In genomic region chr22:19888131-19888746, GRCh38 we compare ENCODE assay signal across 23 cellular contexts. TPM values are rescaled to one million over a fixed set of nuclear protein-coding genes. Genes with fewer than 3 reads are reported as not detected.
A peak's percentile ranks its signal among the peaks of the same experiment; 100 is the strongest.
DNase-seq lines count a peak whose midpoint lies in the region; ATAC-seq, FAIRE-seq and TF ChIP-seq lines count a peak whose summit lies in the region.
"Had no signal": no experiment of that assay in that cellular context is flagged by ENCODE, and none has a peak within 500 bp of the region (broad histone marks: within the 10 kb centered on the region; RNA-seq: fewer than 3 reads in every experiment).

No MANE protein-coding gene starts in this region.

- no peaks in the 10 kb centered on the region for H3K36me3 ChIP-seq in kidney (ENCODE audit: control insufficient read depth in 1 of 2, insufficient read depth in 2 of 2, low read length in 2 of 2)
- H3K36me3 ChIP-seq in aorta (ENCODE audit: control insufficient read depth in 1 of 2, insufficient read depth in 2 of 2, low read length in 1 of 2): no peaks in the 10 kb centered on the region
- H3K36me3 ChIP-seq: colonic mucosa had no signal

- no peaks in the 10 kb centered on the region for H3K36me3 Mint-ChIP-seq in natural killer cell treated with Interleukin-12 subunit alpha and Interleukin-12 subunit beta and Interleukin-15 and Interleukin-18, amount 100 ng/mL, for 72 hours
- no peaks in the 10 kb centered on the region for H3K36me3 Mint-ChIP-seq in natural killer cell
- no peaks in the 10 kb centered on the region for H3K36me3 Mint-ChIP-seq in T-cell
- H3K36me3 Mint-ChIP-seq: activated naive CD8-positive, alpha-beta T cell treated with anti-CD3 and anti-CD28 coated beads for 36 hours had no signal

- H3K27ac ChIP-seq in kidney (ENCODE audit: low read depth in 2 of 2, low read length in 2 of 2): no peak overlapping the region
- H3K27ac ChIP-seq in aorta (ENCODE audit: low read depth in 1 of 2, low read length in 2 of 2): no peak overlapping the region
- H3K27ac ChIP-seq: body of pancreas, colonic mucosa, tibial artery, VCaP had no signal

- H3K27ac Mint-ChIP-seq in natural killer cell treated with Interleukin-12 subunit alpha and Interleukin-12 subunit beta and Interleukin-15 and Interleukin-18, amount 100 ng/mL, for 72 hours: no peak overlapping the region
- H3K27ac Mint-ChIP-seq in natural killer cell (no peak overlapping the region), T-cell (peak overlapping the region; percentile 55 to 92)
- H3K27ac Mint-ChIP-seq: GM23338; stimulated activated naive B cell treated with anti-CD40 and anti-IgM and Interleukin-4, amounts not matched to agents 10 μg/mL and 1 μg/mL and 100 μg/mL, for 72 hours had no signal

- H3K9me3 ChIP-seq in kidney (ENCODE audit: control insufficient read depth in 1 of 2, low read length in 2 of 2) (no peaks in the 10 kb centered on the region), aorta (ENCODE audit: control insufficient read depth, low read length) (no peaks in the 10 kb centered on the region)
- H3K9me3 ChIP-seq: body of pancreas, Caco-2, colonic mucosa, tibial artery had no signal

- H3K27me3 Mint-ChIP-seq in natural killer cell treated with Interleukin-12 subunit alpha and Interleukin-12 subunit beta and Interleukin-15 and Interleukin-18, amount 100 ng/mL, for 72 hours: no peaks in the 10 kb centered on the region
- H3K27me3 Mint-ChIP-seq in natural killer cell (ENCODE audit: low read depth in 2 of 2): no peaks in the 10 kb centered on the region
- H3K27me3 Mint-ChIP-seq in T-cell: no peaks in the 10 kb centered on the region
- H3K27me3 Mint-ChIP-seq: activated CD8-positive, alpha-beta T cell treated with anti-CD3 and anti-CD28 coated beads for 36 hours; activated naive CD8-positive, alpha-beta T cell treated with anti-CD3 and anti-CD28 coated beads for 36 hours; stimulated activated naive B cell treated with anti-CD40 and anti-IgM and Interleukin-4, amounts not matched to agents 10 μg/mL and 1 μg/mL and 100 μg/mL, for 72 hours had no signal

- POLR2A ChIA-PET in T-cell (lab: Charles Lee): no interaction called here

- DNase-seq in natural killer cell treated with Interleukin-12 subunit alpha and Interleukin-12 subunit beta and Interleukin-15 and Interleukin-18, amount 100 ng/mL, for 72 hours (ENCODE audit: low spot score): peak; percentile 41
- DNase-seq in natural killer cell (no peak), T-cell (no peak), kidney (peak; percentile 65), aorta (peak; percentile 39 to 73), NCI-H1105 (lab: John Stamatoyannopoulos, UW) (no peak)
- no peak for DNase-seq in effector CD8-positive, alpha-beta T cell (lab: John Stamatoyannopoulos, UW)
- DNase-seq: activated CD8-positive, alpha-beta T cell treated with anti-CD3 and anti-CD28 coated beads for 36 hours; activated naive CD8-positive, alpha-beta T cell treated with anti-CD3 and anti-CD28 coated beads for 36 hours; activated T-cell treated with anti-CD3 and anti-CD28 coated beads, Interleukin-2, amount 50 U/mL, for 4 hours; Caco-2; colonic mucosa; foreskin fibroblast; midbrain; NCI-H524; nucleus accumbens; SIG-M5; stimulated activated naive B cell treated with anti-CD40 and anti-IgM and Interleukin-4, amounts not matched to agents 10 μg/mL and 1 μg/mL and 100 μg/mL, for 72 hours; tibial artery had no signal

- no peak overlapping the region for H3K4me3 Mint-ChIP-seq in natural killer cell treated with Interleukin-12 subunit alpha and Interleukin-12 subunit beta and Interleukin-15 and Interleukin-18, amount 100 ng/mL, for 72 hours
- H3K4me3 Mint-ChIP-seq in natural killer cell: no peak overlapping the region
- peak overlapping the region in 1 of 3 donors; percentile 63 for H3K4me3 Mint-ChIP-seq in T-cell
- H3K4me3 Mint-ChIP-seq: activated CD8-positive, alpha-beta T cell treated with anti-CD3 and anti-CD28 coated beads for 36 hours; activated naive CD8-positive, alpha-beta T cell treated with anti-CD3 and anti-CD28 coated beads for 36 hours; activated T-cell treated with anti-CD3 and anti-CD28 coated beads, Interleukin-2, amount 50 U/mL, for 4 hours; GM23338; stimulated activated naive B cell treated with anti-CD40 and anti-IgM and Interleukin-4, amounts not matched to agents 10 μg/mL and 1 μg/mL and 100 μg/mL, for 72 hours had no signal

- H3K4me1 Mint-ChIP-seq in natural killer cell treated with Interleukin-12 subunit alpha and Interleukin-12 subunit beta and Interleukin-15 and Interleukin-18, amount 100 ng/mL, for 72 hours (ENCODE audit: low read depth in 2 of 2): peaks cover 12 to 16% of the 10 kb centered on the region in 2 donors
- H3K4me1 Mint-ChIP-seq in natural killer cell (peaks cover 12 to 17% of the 10 kb centered on the region in 2 donors), T-cell (peaks cover 68 to 77% (median 74%) of the 10 kb centered on the region in 3 donors)

- peaks cover 0 to 6% of the 10 kb centered on the region in 2 donors for H3K4me1 ChIP-seq in kidney (ENCODE audit: control insufficient read depth in 1 of 2, insufficient read depth in 1 of 2, low read depth in 1 of 2, low read length in 2 of 2)
- no peaks in the 10 kb centered on the region for H3K4me1 ChIP-seq in aorta (ENCODE audit: control insufficient read depth in 1 of 2, insufficient read depth in 2 of 2, low read length in 2 of 2)
- H3K4me1 ChIP-seq: body of pancreas, colonic mucosa had no signal

- H3K4me3 ChIP-seq in kidney (ENCODE audit: low read length in 2 of 2): no peak overlapping the region
- H3K4me3 ChIP-seq in aorta (ENCODE audit: low read length in 2 of 2): no peak overlapping the region
- H3K4me3 ChIP-seq: body of pancreas, colonic mucosa, GM23338, tibial artery had no signal

- H3K27me3 ChIP-seq in aorta (ENCODE audit: control insufficient read depth in 1 of 2, insufficient read depth in 2 of 2, low read length in 1 of 2): no peaks in the 10 kb centered on the region
- H3K27me3 ChIP-seq: body of pancreas, colonic mucosa, tibial artery had no signal

- CTCF ChIA-PET in T-cell (lab: Charles Lee): interaction anchor here in 1 of 2 donors (1.1 kb wide), 1 partner anchor 22 kb away, joined by 3 read pairs; no protein-coding TSS in a partner anchor

- intact Hi-C loops in natural killer cell (cut with micrococcal nuclease) (no loop called here), kidney (cut with DNase I) (no loop called here), aorta (cut with DNase I) (no loop called here)

- FAIRE-seq in kidney (lab: Jason Lieb, UNC): no peak

- WGBS in aorta, 2 donors: 93 to 94% methylated on average over 17 of the region's 17 CpGs

- ATAC-seq in natural killer cell treated with Interleukin-12 subunit alpha and Interleukin-12 subunit beta and Interleukin-15 and Interleukin-18, amount 100 ng/mL, for 72 hours: no peak
- ATAC-seq in natural killer cell: no peak
- no peak for ATAC-seq in T-cell (replicated peaks in 1 of 4)
- ATAC-seq in aorta (ENCODE audit: low FRiP score): no peak
- ATAC-seq in GM21423 (IDR thresholded peaks at IDR 0.05; ENCODE audit: unreplicated experiment): no peak
- ATAC-seq: activated CD8-positive, alpha-beta T cell treated with anti-CD3 and anti-CD28 coated beads for 36 hours; activated T-cell treated with anti-CD3 and anti-CD28 coated beads, Interleukin-2, amount 50 U/mL, for 4 hours; body of pancreas; GM23338; stimulated activated naive B cell treated with anti-CD40 and anti-IgM and Interleukin-4, amounts not matched to agents 10 μg/mL and 1 μg/mL and 100 μg/mL, for 72 hours had no signal

- no peaks in the 10 kb centered on the region for H3K9me3 Mint-ChIP-seq in natural killer cell treated with Interleukin-12 subunit alpha and Interleukin-12 subunit beta and Interleukin-15 and Interleukin-18, amount 100 ng/mL, for 72 hours
- H3K9me3 Mint-ChIP-seq in natural killer cell (no peaks in the 10 kb centered on the region), T-cell (no peaks in the 10 kb centered on the region)
- H3K9me3 Mint-ChIP-seq: activated CD8-positive, alpha-beta T cell treated with anti-CD3 and anti-CD28 coated beads for 36 hours; activated naive CD8-positive, alpha-beta T cell treated with anti-CD3 and anti-CD28 coated beads for 36 hours; activated T-cell treated with anti-CD3 and anti-CD28 coated beads, Interleukin-2, amount 50 U/mL, for 4 hours; GM23338; stimulated activated naive B cell treated with anti-CD40 and anti-IgM and Interleukin-4, amounts not matched to agents 10 μg/mL and 1 μg/mL and 100 μg/mL, for 72 hours had no signal

- TF ChIP-seq CTCF in natural killer cell (IDR thresholded peaks at IDR 0.05) (no peak), kidney (IDR thresholded peaks at IDR 0.05; ENCODE audit: borderline replicate concordance, extremely low read depth, insufficient read depth) (no peak)

- no peak overlapping the region for H3K9ac ChIP-seq in kidney (ENCODE audit: low read length in 2 of 2)

RNA-seq across cellular contexts. Expression of gene GNB1L, which starts 33.6 kb away (rescaled TPM):
- 10 to 100 TPM in 1 of 2 donors, 1 to 10 TPM in 1; 9.7 to 17.9 TPM for total RNA-seq in natural killer cell treated with Interleukin-12 subunit alpha and Interleukin-12 subunit beta and Interleukin-15 and Interleukin-18, amount 100 ng/mL, for 72 hours
- 1 to 10 TPM; 5.1 to 5.3 (median 5.3) TPM for total RNA-seq in natural killer cell
- total RNA-seq in T-cell: 10 to 100 TPM in 3 of 5 donors, 1 to 10 TPM in 2; 4.8 to 13.7 (median 12.9) TPM
- total RNA-seq in kidney: 4.4 TPM
- polyA plus RNA-seq in kidney (ENCODE audit: insufficient read depth, low read depth, low replicate concordance): 4.0 TPM
- total RNA-seq in aorta: 1 to 10 TPM; 4.7 to 5.0 TPM
- polyA plus RNA-seq in aorta: 10 to 100 TPM in 1 of 2 donors, 1 to 10 TPM in 1; 4.3 to 12.6 TPM

RNA-seq across cellular contexts. Expression of gene RTL10, which starts 33.6 kb away (rescaled TPM):
- total RNA-seq in natural killer cell treated with Interleukin-12 subunit alpha and Interleukin-12 subunit beta and Interleukin-15 and Interleukin-18, amount 100 ng/mL, for 72 hours: 10 to 100 TPM; 11.2 to 26.3 TPM
- total RNA-seq in natural killer cell: 10 to 100 TPM in 2 of 3 donors, 1 to 10 TPM in 1; 6.4 to 12.5 (median 11.7) TPM
- 10 to 100 TPM; 21.1 to 35.1 (median 28.5) TPM for total RNA-seq in T-cell
- total RNA-seq in kidney: 16.7 TPM
- polyA plus RNA-seq in kidney (ENCODE audit: insufficient read depth, low read depth, low replicate concordance): 8.8 TPM
- total RNA-seq in aorta: 10 to 100 TPM in 1 of 2 donors, 1 to 10 TPM in 1; 7.7 to 16.6 TPM
- polyA plus RNA-seq in aorta: 1 to 10 TPM; 5.5 to 8.0 TPM

RNA-seq across cellular contexts. Expression of gene COMT, which starts 53.3 kb away (rescaled TPM):
- 100 to 1,000 TPM; 141 to 223 TPM for total RNA-seq in natural killer cell treated with Interleukin-12 subunit alpha and Interleukin-12 subunit beta and Interleukin-15 and Interleukin-18, amount 100 ng/mL, for 72 hours
- total RNA-seq in natural killer cell: 10 to 100 TPM; 37.5 to 56.2 (median 38.2) TPM
- 10 to 100 TPM; 30.6 to 53.1 (median 50.5) TPM for total RNA-seq in T-cell
- 118 TPM for total RNA-seq in kidney
- polyA plus RNA-seq in kidney (ENCODE audit: insufficient read depth, low read depth, low replicate concordance): 244 TPM
- total RNA-seq in aorta: 100 to 1,000 TPM; 101 to 111 TPM
- polyA plus RNA-seq in aorta: 100 to 1,000 TPM in 1 of 2 donors, 10 to 100 TPM in 1; 96.7 to 176 TPM

RNA-seq across cellular contexts. Expression of gene TXNRD2, which starts 53.4 kb away (rescaled TPM):
- 10 to 100 TPM; 29.9 to 34.3 TPM for total RNA-seq in natural killer cell treated with Interleukin-12 subunit alpha and Interleukin-12 subunit beta and Interleukin-15 and Interleukin-18, amount 100 ng/mL, for 72 hours
- total RNA-seq in natural killer cell: 10 to 100 TPM; 23.5 to 37.3 (median 24.4) TPM
- total RNA-seq in T-cell: 10 to 100 TPM; 26.5 to 47.4 (median 28.7) TPM
- 28.6 TPM for total RNA-seq in kidney
- 50.6 TPM for polyA plus RNA-seq in kidney (ENCODE audit: insufficient read depth, low read depth, low replicate concordance)
- total RNA-seq in aorta: 10 to 100 TPM; 21.0 to 29.5 TPM
- 10 to 100 TPM; 13.3 to 59.0 TPM for polyA plus RNA-seq in aorta

Comparison
In these comparisons a context has a peak if more than half of its experiments do, and no peak if none do; other contexts are left out.
1. DNase-seq: peak in natural killer cell treated with Interleukin-12 subunit alpha and Interleukin-12 subunit beta and Interleukin-15 and Interleukin-18, amount 100 ng/mL, for 72 hours (single experiment), kidney (single experiment) and aorta (2 of 2); none in natural killer cell (single experiment), T-cell (0 of 34), effector CD8-positive, alpha-beta T cell (single experiment) and NCI-H1105 (single experiment).
2. H3K27ac Mint-ChIP-seq: peak in T-cell (2 of 2); none in natural killer cell treated with Interleukin-12 subunit alpha and Interleukin-12 subunit beta and Interleukin-15 and Interleukin-18, amount 100 ng/mL, for 72 hours (0 of 2) and natural killer cell (0 of 2).